Comparison of ENCODE assay signal across 10 cellular contexts in the genomic region with DNA sequence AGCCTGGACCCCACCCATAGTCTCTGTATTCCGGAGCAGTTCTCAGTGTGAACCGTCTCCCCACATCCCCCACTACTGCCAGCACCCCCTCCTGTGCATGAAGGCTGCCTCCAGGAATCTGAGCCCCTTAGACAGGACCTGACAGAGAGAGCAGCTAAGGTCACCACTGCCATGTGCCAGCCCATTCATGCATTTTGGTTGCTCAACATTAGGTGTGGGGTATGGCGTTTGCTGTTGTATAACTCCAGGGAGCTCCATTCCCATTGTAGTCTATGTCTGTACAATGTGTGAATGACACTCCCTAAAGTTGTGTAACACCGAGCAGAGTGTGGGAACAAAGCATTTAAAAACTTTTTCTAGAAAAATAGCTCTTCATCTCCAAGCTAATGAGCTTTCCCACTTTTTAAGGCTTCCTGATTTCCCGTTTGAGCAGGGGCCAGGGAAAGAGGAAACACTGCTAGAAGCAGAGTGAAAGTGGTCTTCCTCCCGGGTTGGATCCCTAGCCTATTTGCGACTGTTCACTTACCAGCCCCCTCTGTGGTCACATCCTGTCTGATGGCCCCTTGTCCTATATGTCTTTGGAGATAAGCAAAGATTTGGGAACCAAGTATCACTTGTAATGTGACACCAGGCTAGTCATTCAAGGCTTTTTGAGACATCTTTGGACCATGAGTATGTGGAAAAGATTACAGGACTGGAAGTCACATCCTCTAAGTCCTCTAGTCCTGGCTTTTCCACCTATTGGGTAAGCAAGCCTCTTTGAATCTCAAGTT. TPM values are rescaled to one million over a fixed set of nuclear protein-coding genes. Genes with fewer than 3 reads are reported as not detected.
A peak's percentile ranks its signal among the peaks of the same experiment; 100 is the strongest.
DNase-seq lines count a peak whose midpoint lies in the region; ATAC-seq and TF ChIP-seq lines count a peak whose summit lies in the region.
"Had no signal": no experiment of that assay in that cellular context is flagged by ENCODE, and none has a peak within 500 bp of the region (broad histone marks: within the 10 kb centered on the region; RNA-seq: fewer than 3 reads in every experiment).

No MANE protein-coding gene starts in this region.

- H3K9me2 ChIP-seq in Loucy (replicated peaks; ENCODE audit: low read depth, low read length) (no peaks in the 10 kb centered on the region), OCI-LY7 (ENCODE audit: insufficient read depth, low read length) (no peaks in the 10 kb centered on the region)

- ATAC-seq in left lobe of liver: peak; percentile 2

- H3K4me3 Mint-ChIP-seq in chondrocyte (ENCODE audit: unreplicated experiment): no peak overlapping the region

- H3K4me1 Mint-ChIP-seq in chondrocyte (ENCODE audit: low read depth): peaks cover 58% of the 10 kb centered on the region

- H4K20me1 ChIP-seq in Loucy (ENCODE audit: insufficient read depth, low read length, poor library complexity, severe bottlenecking) (no peaks in the 10 kb centered on the region), OCI-LY7 (ENCODE audit: insufficient read depth, low read length) (no peaks in the 10 kb centered on the region)

- H3K4me1 ChIP-seq in Loucy (ENCODE audit: insufficient read depth, low read length, poor library complexity, severe bottlenecking) (peaks cover 45% of the 10 kb centered on the region), subcutaneous abdominal adipose tissue (ENCODE audit: control insufficient read depth in 5 of 5, insufficient read depth in 5 of 5, low read length in 5 of 5) (peaks cover 18 to 58% (median 46%) of the 10 kb centered on the region in 5 donors), OCI-LY7 (ENCODE audit: insufficient read depth, low read length, poor library complexity, severe bottlenecking) (peaks cover 13% of the 10 kb centered on the region)

- H3K36me3 Mint-ChIP-seq in chondrocyte (ENCODE audit: low read depth): peaks cover 10% of the 10 kb centered on the region

- POLR2A ChIA-PET in OCI-LY7 (lab: Charles Lee): interaction anchor here (0.6 to 1.1 kb wide), 2 partner anchors 11 to 48 kb away, joined by 3 read pairs; no protein-coding TSS in a partner anchor

- intact Hi-C loops in OCI-LY7 (cut with micrococcal nuclease; ENCODE audit: unreplicated experiment): no loop called here

- H3K27me3 Mint-ChIP-seq in chondrocyte (ENCODE audit: low read depth): no peaks in the 10 kb centered on the region

- H3K27me3 ChIP-seq in Loucy (ENCODE audit: insufficient read depth, low read length, poor library complexity, severe bottlenecking) (no peaks in the 10 kb centered on the region), subcutaneous abdominal adipose tissue (ENCODE audit: control insufficient read depth in 5 of 5, insufficient read depth in 4 of 5, low read length in 5 of 5) (no peaks in the 10 kb centered on the region)

- no peaks in the 10 kb centered on the region for H3K9me3 Mint-ChIP-seq in chondrocyte (ENCODE audit: low read depth)

- H3F3A ChIP-seq in Loucy (ENCODE audit: low read depth): no peaks in the 10 kb centered on the region

- H3K4me2 ChIP-seq in Loucy (ENCODE audit: low read depth, low read length, poor library complexity, severe bottlenecking) (peak overlapping the region; percentile 42), OCI-LY7 (ENCODE audit: low read length) (no peak overlapping the region)

- H3K27ac Mint-ChIP-seq in chondrocyte (ENCODE audit: unreplicated experiment): peak overlapping the region; percentile 92

- H3K4me3 ChIP-seq in Loucy (ENCODE audit: low read length, poor library complexity, severe bottlenecking): no peak overlapping the region
- no peak overlapping the region for H3K4me3 ChIP-seq in subcutaneous abdominal adipose tissue (ENCODE audit: low read depth in 1 of 5, low read length in 5 of 5)
- no peak overlapping the region for H3K4me3 ChIP-seq in OCI-LY7 (ENCODE audit: low read depth, low read length, poor library complexity, severe bottlenecking)

- no peaks in the 10 kb centered on the region for H3K9me3 ChIP-seq in Loucy (ENCODE audit: insufficient read depth, low read depth, low read length)
- H3K9me3 ChIP-seq in subcutaneous abdominal adipose tissue (ENCODE audit: control insufficient read depth in 5 of 5, low read length in 5 of 5): no peaks in the 10 kb centered on the region
- H3K9me3 ChIP-seq in OCI-LY7 (ENCODE audit: low read length): no peaks in the 10 kb centered on the region

- H3K27ac ChIP-seq in subcutaneous abdominal adipose tissue (ENCODE audit: low read depth, low read length) (peak overlapping the region; percentile 3), OCI-LY7 (ENCODE audit: low read depth, low read length, poor library complexity, severe bottlenecking) (no peak overlapping the region)

- CTCF ChIA-PET in OCI-LY7 (lab: Charles Lee; ENCODE audit: unreplicated experiment): interaction anchor here (1.5 kb wide), 1 partner anchor 96 kb away, joined by 8 read pairs; no protein-coding TSS in a partner anchor

- no TSS peak for BruUV-seq in OCI-LY7 (replicated peaks; lab: Mats Ljungman, UMichigan)

- H3K9ac ChIP-seq in Loucy (ENCODE audit: low read depth, low read length, poor library complexity, severe bottlenecking): peak overlapping the region; percentile 11
- no peak overlapping the region for H3K9ac ChIP-seq in subcutaneous abdominal adipose tissue (ENCODE audit: low read length in 5 of 5)

- TF ChIP-seq CTCF in Loucy (conservative IDR thresholded peaks at IDR 0.05; ENCODE audit: low read length): no peak
- no peak for TF ChIP-seq CTCF in chondrocyte (IDR thresholded peaks at IDR 0.05)
- TF ChIP-seq CTCF in OCI-LY7 (conservative IDR thresholded peaks at IDR 0.05; ENCODE audit: low read length): no peak

- H3K36me3 ChIP-seq in Loucy (ENCODE audit: insufficient read depth, low read length) (peaks cover 9% of the 10 kb centered on the region; the same call in 1 of the 2 replicates), subcutaneous abdominal adipose tissue (ENCODE audit: control insufficient read depth in 5 of 5, insufficient read depth in 5 of 5, low read length in 5 of 5) (peaks cover 0 to 24% (median 16%) of the 10 kb centered on the region in 5 donors), OCI-LY7 (ENCODE audit: insufficient read depth, low read length) (peaks cover 3% of the 10 kb centered on the region; the same call in 1 of the 2 replicates)

- peaks cover 7% of the 10 kb centered on the region; the same call in 1 of the 2 replicates for H3K79me2 ChIP-seq in Loucy (ENCODE audit: insufficient read depth, low read length)
- H3K79me2 ChIP-seq in OCI-LY7 (ENCODE audit: insufficient read depth, low read depth, low read length): no peaks in the 10 kb centered on the region

- DNase-seq in chondrocyte (ENCODE audit: low spot score) (no peak), left lobe of liver (ENCODE audit: low spot score) (peak; percentile 18), OCI-LY7 (ENCODE audit: low spot score) (no peak), HCEC 1CT (no peak)
- no peak for DNase-seq in stimulated activated CD4-positive, alpha-beta T cell treated with anti-CD3 and anti-CD28 coated beads, Interleukin-2, amount 100 ng/mL, for 24 hours
- no peak for DNase-seq in effector CD4-positive, alpha-beta T cell
- DNase-seq: NCI-H1436 had no signal

- H2AFZ ChIP-seq in Loucy (ENCODE audit: low read length) (no peak overlapping the region), OCI-LY7 (ENCODE audit: low read length) (no peak overlapping the region)

RNA-seq across cellular contexts. Expression of a gene that starts 5.9 kb away (rescaled TPM):
- 10.2 to 17.4 TPM (median 15.2 TPM) in 3 replicates for total RNA-seq in chondrocyte
- 1.9 TPM for total RNA-seq in left lobe of liver
- total RNA-seq in OCI-LY7 (2014; rRNA removed; shearing (Covaris generic)): 4.6 and 5.1 TPM in 2 replicates
- total RNA-seq in OCI-LY7 (2022): 5.8 and 6.7 TPM in 2 replicates

RNA-seq across cellular contexts. Expression of a gene that starts 37.4 kb away (rescaled TPM):
- total RNA-seq in chondrocyte (0.30 to 1.0 TPM in 2 of 3 replicates, not detected in the other), left lobe of liver (not detected), OCI-LY7 (2022) (not detected in 2 replicates)
- total RNA-seq in OCI-LY7 (2014; rRNA removed; shearing (Covaris generic)): not detected in 2 replicates
- total RNA-seq: dermis microvascular lymphatic vessel endothelial cell had no signal
